1 cellular context compared by ENCODE assay signal in the genomic region with DNA sequence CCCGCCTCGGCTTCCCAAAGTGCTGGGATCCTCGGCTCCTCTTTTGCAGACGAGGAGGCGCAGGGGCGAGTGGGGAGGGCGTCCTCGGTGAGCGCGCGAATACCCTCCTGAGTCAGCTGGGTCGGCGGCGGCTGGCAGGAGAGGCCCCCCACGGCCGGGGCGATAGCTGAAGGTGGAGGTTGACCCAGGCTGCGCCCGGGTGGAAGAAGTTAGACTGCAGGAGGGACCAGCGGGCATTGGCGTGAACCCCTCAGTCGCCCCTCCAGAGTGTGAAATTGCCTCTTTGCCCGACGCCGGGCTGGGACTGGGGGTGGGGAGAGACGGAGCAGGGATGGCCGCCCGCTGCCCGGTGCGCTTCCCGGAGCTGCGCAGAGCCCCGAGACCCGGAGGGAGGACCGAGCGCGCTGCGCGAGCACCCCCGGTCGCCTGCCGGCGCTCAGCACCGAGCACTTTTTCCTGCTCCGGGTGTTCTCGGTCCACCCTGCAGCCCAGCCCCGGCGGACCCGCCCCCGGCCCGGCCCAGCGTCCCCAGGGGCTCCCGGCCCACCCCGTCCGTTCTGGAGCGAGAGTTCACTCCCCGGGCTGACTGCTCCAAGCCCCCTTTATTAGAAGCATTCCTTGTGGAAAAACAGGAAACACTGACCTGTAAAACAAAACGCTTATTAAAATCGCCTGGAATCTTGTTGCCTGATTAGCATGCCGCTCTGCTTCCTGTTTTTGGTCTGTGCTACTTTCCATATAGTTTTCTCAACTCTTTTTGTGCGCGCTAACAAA.
TF ChIP-seq lines count a peak whose summit lies in the region.

No MANE protein-coding gene starts in this region.

TF ChIP-seq in HEK293, 187 proteins besides CTCF, POLR2A, EP300 and RAD21 (continued from another document):
- TF ChIP-seq, protein P1, sequence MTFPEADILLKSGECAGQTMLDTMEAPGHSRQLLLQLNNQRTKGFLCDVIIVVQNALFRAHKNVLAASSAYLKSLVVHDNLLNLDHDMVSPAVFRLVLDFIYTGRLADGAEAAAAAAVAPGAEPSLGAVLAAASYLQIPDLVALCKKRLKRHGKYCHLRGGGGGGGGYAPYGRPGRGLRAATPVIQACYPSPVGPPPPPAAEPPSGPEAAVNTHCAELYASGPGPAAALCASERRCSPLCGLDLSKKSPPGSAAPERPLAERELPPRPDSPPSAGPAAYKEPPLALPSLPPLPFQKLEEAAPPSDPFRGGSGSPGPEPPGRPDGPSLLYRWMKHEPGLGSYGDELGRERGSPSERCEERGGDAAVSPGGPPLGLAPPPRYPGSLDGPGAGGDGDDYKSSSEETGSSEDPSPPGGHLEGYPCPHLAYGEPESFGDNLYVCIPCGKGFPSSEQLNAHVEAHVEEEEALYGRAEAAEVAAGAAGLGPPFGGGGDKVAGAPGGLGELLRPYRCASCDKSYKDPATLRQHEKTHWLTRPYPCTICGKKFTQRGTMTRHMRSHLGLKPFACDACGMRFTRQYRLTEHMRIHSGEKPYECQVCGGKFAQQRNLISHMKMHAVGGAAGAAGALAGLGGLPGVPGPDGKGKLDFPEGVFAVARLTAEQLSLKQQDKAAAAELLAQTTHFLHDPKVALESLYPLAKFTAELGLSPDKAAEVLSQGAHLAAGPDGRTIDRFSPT (tag by site-specific recombination; IDR thresholded peaks at IDR 0.05), result 0 out of 2 replicates have a peak, but pooled peaks have one; percentile 31
- no peak for TF ChIP-seq ZNF202 (tag by site-specific recombination; IDR thresholded peaks at IDR 0.05; ENCODE audit: borderline replicate concordance)
- TF ChIP-seq SCRT2 (tag by site-specific recombination; IDR thresholded peaks at IDR 0.05), result no peak
- TF ChIP-seq, protein P2, sequence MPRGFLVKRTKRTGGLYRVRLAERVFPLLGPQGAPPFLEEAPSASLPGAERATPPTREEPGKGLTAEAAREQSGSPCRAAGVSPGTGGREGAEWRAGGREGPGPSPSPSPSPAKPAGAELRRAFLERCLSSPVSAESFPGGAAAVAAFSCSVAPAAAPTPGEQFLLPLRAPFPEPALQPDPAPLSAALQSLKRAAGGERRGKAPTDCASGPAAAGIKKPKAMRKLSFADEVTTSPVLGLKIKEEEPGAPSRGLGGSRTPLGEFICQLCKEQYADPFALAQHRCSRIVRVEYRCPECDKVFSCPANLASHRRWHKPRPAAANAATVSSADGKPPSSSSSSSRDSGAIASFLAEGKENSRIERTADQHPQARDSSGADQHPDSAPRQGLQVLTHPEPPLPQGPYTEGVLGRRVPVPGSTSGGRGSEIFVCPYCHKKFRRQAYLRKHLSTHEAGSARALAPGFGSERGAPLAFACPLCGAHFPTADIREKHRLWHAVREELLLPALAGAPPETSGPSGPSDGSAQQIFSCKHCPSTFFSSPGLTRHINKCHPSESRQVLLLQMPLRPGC (tag by site-specific recombination; IDR thresholded peaks at IDR 0.05), result no peak
- no peak for TF ChIP-seq ZNF571 (tag by site-specific recombination; IDR thresholded peaks at IDR 0.05)
- peak; percentile 64 for TF ChIP-seq ZIC2 (tag by site-specific recombination; IDR thresholded peaks at IDR 0.05)
- peak; percentile 39; the same call in 1 of the 2 replicates for TF ChIP-seq ZNF777 (tag by site-specific recombination; IDR thresholded peaks at IDR 0.05; ENCODE audit: borderline replicate concordance)
